Comparison of ENCODE assay signal across 9 cellular contexts in genomic region chr1:54376085-54377039, GRCh38. TPM values are rescaled to one million over a fixed set of nuclear protein-coding genes. Genes with fewer than 3 reads are reported as not detected.
DNase-seq lines count a peak whose midpoint lies in the region; ATAC-seq, FAIRE-seq and TF ChIP-seq lines count a peak whose summit lies in the region.
"Had no signal": no experiment of that assay in that cellular context is flagged by ENCODE, and none has a peak within 500 bp of the region (broad histone marks: within the 10 kb centered on the region; RNA-seq: fewer than 3 reads in every experiment).

No MANE protein-coding gene starts in this region.

- H3K4me1 Mint-ChIP-seq in chondrocyte (ENCODE audit: low read depth), result peaks cover 19% of the 10 kb centered on the region
- peaks cover 72% of the 10 kb centered on the region for H3K4me1 Mint-ChIP-seq in type B pancreatic cell (ENCODE audit: unreplicated experiment)

- peaks cover 2% of the 10 kb centered on the region for H3K36me3 Mint-ChIP-seq in chondrocyte (ENCODE audit: low read depth)
- H3K36me3 Mint-ChIP-seq in type B pancreatic cell, result peaks cover 23% of the 10 kb centered on the region

- no peaks in the 10 kb centered on the region for H3K9me3 Mint-ChIP-seq in chondrocyte (ENCODE audit: low read depth)
- H3K9me3 Mint-ChIP-seq in type B pancreatic cell, result no peaks in the 10 kb centered on the region

- DNase-seq in GM12892 (ENCODE audit: insufficient read length), result peak; percentile 56
- DNase-seq in GM20000 (ENCODE audit: low spot score), result peak; percentile 81
- DNase-seq in chondrocyte (ENCODE audit: low spot score), result peak; percentile 26
- no peak for DNase-seq in type B pancreatic cell (ENCODE audit: extremely low spot score, unreplicated experiment)
- no peak for DNase-seq in cerebellum (ENCODE audit: low spot score)
- no peak for DNase-seq in DMS114 treated with DMSO at 0.1 percent for 48 hours (lab: John Stamatoyannopoulos, UW; ENCODE audit: unreplicated experiment)

- TF ChIP-seq CTCF in GM20000 (IDR thresholded peaks at IDR 0.05; ENCODE audit: extremely low read depth, missing control alignments) (no peak), chondrocyte (IDR thresholded peaks at IDR 0.05) (no peak), type B pancreatic cell (conservative IDR thresholded peaks at IDR 0.05) (no peak)

- peak; percentile 99 for FAIRE-seq in GM12892 (lab: Jason Lieb, UNC)
- FAIRE-seq: endothelial cell of umbilical vein had no signal

- ATAC-seq in HG03520 (IDR thresholded peaks at IDR 0.05; ENCODE audit: unreplicated experiment) (peak; percentile 56), HG03025 (IDR thresholded peaks at IDR 0.05; ENCODE audit: low FRiP score, unreplicated experiment) (no peak)

- H3K4me3 Mint-ChIP-seq in chondrocyte (ENCODE audit: unreplicated experiment), result no peak overlapping the region
- peak overlapping the region; percentile 52 for H3K4me3 Mint-ChIP-seq in type B pancreatic cell

- no peak overlapping the region for H3K27ac Mint-ChIP-seq in chondrocyte (ENCODE audit: unreplicated experiment)
- H3K27ac Mint-ChIP-seq in type B pancreatic cell, result peak overlapping the region; percentile 46

- no peak for TF ChIP-seq POLR2A in GM12892 (IDR thresholded peaks at IDR 0.05; ENCODE audit: low read depth, low read length)

- H3K27me3 Mint-ChIP-seq in chondrocyte (ENCODE audit: low read depth) (no peaks in the 10 kb centered on the region), type B pancreatic cell (no peaks in the 10 kb centered on the region)

RNA-seq across cellular contexts. Expression of gene SSBP3, which starts 29.8 kb away (rescaled TPM):
- 15.7 TPM for polyA plus RNA-seq in GM12892 (2012; ENCODE audit: missing spikeins)
- total RNA-seq in chondrocyte, result 22.0 to 41.2 TPM (median 26.2 TPM) in 3 replicates
- 69.5 and 129 TPM in 2 replicates for total RNA-seq in type B pancreatic cell (ENCODE audit: low replicate concordance)
- total RNA-seq in cerebellum, result 36.4 TPM

Comparison
In these comparisons a context has a peak if more than half of its experiments do, and no peak if none do; other contexts are left out.
1. DNase-seq: peak in GM12892 (single experiment), GM20000 (single experiment) and chondrocyte (single experiment); none in type B pancreatic cell (single experiment), cerebellum (single experiment) and DMS114 treated with DMSO at 0.1 percent for 48 hours (single experiment).